In the genomic region with DNA sequence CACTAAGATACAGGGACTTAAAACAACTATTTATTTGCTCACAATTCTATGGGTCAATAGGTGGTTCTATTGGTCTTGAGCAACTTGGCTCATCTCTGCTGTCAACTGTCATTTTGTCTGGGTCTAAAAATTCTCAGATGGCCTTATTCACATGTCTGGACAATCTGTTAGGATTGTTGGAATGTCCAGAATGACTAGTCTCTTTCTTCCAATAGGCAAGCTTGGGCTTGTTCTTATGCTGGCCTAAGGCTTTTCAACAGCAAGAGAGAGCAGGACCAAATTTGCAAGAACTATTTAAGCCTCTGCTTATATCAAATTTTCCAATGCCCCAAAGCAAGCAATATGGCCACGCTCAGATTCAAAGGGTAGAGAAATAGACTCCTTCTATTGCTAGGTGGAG, we compare ENCODE assay signal across 26 cellular contexts.
"Had no signal": no experiment of that assay in that cellular context is flagged by ENCODE, and none has a peak within 500 bp of the region (broad histone marks: within the 10 kb centered on the region; RNA-seq: fewer than 3 reads in every experiment).

No MANE protein-coding gene starts in this region.

- H3K36me3 Mint-ChIP-seq: immature natural killer cell; memory B cell; naive thymus-derived CD4-positive, alpha-beta T cell; stimulated activated memory B cell treated with anti-CD40 and anti-IgM and Interleukin-4, amounts not matched to agents 10 μg/mL and 1 μg/mL and 100 μg/mL, for 72 hours had no signal

- H3K4me1 ChIP-seq: left ventricle myocardium inferior, right atrium auricular region, right lobe of liver, tibial nerve, upper lobe of left lung, vagina had no signal

- H3K4me2 ChIP-seq: smooth muscle cell had no signal

- H3K27me3 Mint-ChIP-seq: memory B cell; naive thymus-derived CD4-positive, alpha-beta T cell; natural killer cell treated with Interleukin-12 subunit alpha and Interleukin-12 subunit beta and Interleukin-15 and Interleukin-18, amount 100 ng/mL, for 72 hours; progenitor cell of endocrine pancreas; stimulated activated memory B cell treated with anti-CD40 and anti-IgM and Interleukin-4, amounts not matched to agents 10 μg/mL and 1 μg/mL and 100 μg/mL, for 72 hours; stimulated activated naive CD8-positive, alpha-beta T cell treated with anti-CD3 and anti-CD28 coated beads, Interleukin-15, amount 100 ng/mL, for 72 hours had no signal

- H3K36me3 ChIP-seq: left ventricle myocardium inferior, ovary, right atrium auricular region, right lobe of liver, tibial nerve, upper lobe of left lung, vagina had no signal

- H3K4me1 Mint-ChIP-seq: immature natural killer cell; memory B cell; naive thymus-derived CD4-positive, alpha-beta T cell; stimulated activated memory B cell treated with anti-CD40 and anti-IgM and Interleukin-4, amounts not matched to agents 10 μg/mL and 1 μg/mL and 100 μg/mL, for 72 hours; stimulated activated naive CD8-positive, alpha-beta T cell treated with anti-CD3 and anti-CD28 coated beads, Interleukin-15, amount 100 ng/mL, for 72 hours had no signal

- H3K27me3 ChIP-seq: ovary, right atrium auricular region, right lobe of liver, tibial nerve, upper lobe of left lung, vagina had no signal

- H3K27ac ChIP-seq: left ventricle myocardium inferior, ovary, right atrium auricular region, right lobe of liver, tibial nerve, upper lobe of left lung, vagina had no signal

- H3K4me3 Mint-ChIP-seq: immature natural killer cell; memory B cell; naive thymus-derived CD4-positive, alpha-beta T cell; natural killer cell treated with Interleukin-12 subunit alpha and Interleukin-12 subunit beta and Interleukin-15 and Interleukin-18, amount 100 ng/mL, for 72 hours; stimulated activated memory B cell treated with anti-CD40 and anti-IgM and Interleukin-4, amounts not matched to agents 10 μg/mL and 1 μg/mL and 100 μg/mL, for 72 hours; stimulated activated naive CD8-positive, alpha-beta T cell treated with anti-CD3 and anti-CD28 coated beads, Interleukin-15, amount 100 ng/mL, for 72 hours had no signal

- FAIRE-seq: islet of Langerhans had no signal

- H3K9me3 ChIP-seq: ovary, right atrium auricular region, right lobe of liver, vagina had no signal

- H3K27ac Mint-ChIP-seq: immature natural killer cell; memory B cell; naive thymus-derived CD4-positive, alpha-beta T cell; natural killer cell treated with Interleukin-12 subunit alpha and Interleukin-12 subunit beta and Interleukin-15 and Interleukin-18, amount 100 ng/mL, for 72 hours; progenitor cell of endocrine pancreas; stimulated activated memory B cell treated with anti-CD40 and anti-IgM and Interleukin-4, amounts not matched to agents 10 μg/mL and 1 μg/mL and 100 μg/mL, for 72 hours; stimulated activated naive CD8-positive, alpha-beta T cell treated with anti-CD3 and anti-CD28 coated beads, Interleukin-15, amount 100 ng/mL, for 72 hours had no signal

- H3K4me3 ChIP-seq: left ventricle myocardium inferior, lung, mucosa of descending colon, ovary, right atrium auricular region, right lobe of liver, smooth muscle cell, tibial nerve, upper lobe of left lung, vagina had no signal

- DNase-seq: hypothalamus; immature natural killer cell; left ventricle myocardium inferior; midbrain; mucosa of descending colon; naive thymus-derived CD4-positive, alpha-beta T cell; ovary; right lobe of liver; stimulated activated CD4-positive, alpha-beta T cell treated with anti-CD3 and anti-CD28 coated beads, Interleukin-1b, Interleukin-23, amount 100 ng/mL, for 48 hours; stimulated activated CD4-positive, alpha-beta T cell treated with anti-CD3 and anti-CD28 coated beads, Interleukin-2, amount 100 ng/mL, for 48 hours; stimulated activated CD4-positive, alpha-beta T cell treated with anti-CD3 and anti-CD28 coated beads, Interleukin-4, amount 100 ng/mL, for 4 hours; stimulated activated CD8-positive, alpha-beta memory T cell treated with anti-CD3 and anti-CD28 coated beads, Interleukin-4, amount 100 ng/mL, for 48 hours; stimulated activated naive CD4-positive, alpha-beta T cell treated with Interleukin-2 at 50 U/mL for 16 hours; stimulated activated naive CD8-positive, alpha-beta T cell treated with anti-CD3 and anti-CD28 coated beads, Interleukin-15, amount 100 ng/mL, for 72 hours; substantia nigra; upper lobe of left lung had no signal

- ATAC-seq: mucosa of descending colon; naive thymus-derived CD4-positive, alpha-beta T cell; natural killer cell treated with Interleukin-12 subunit alpha and Interleukin-12 subunit beta and Interleukin-15 and Interleukin-18, amount 100 ng/mL, for 72 hours; right lobe of liver; stimulated activated memory B cell treated with anti-CD40 and anti-IgM and Interleukin-4, amounts not matched to agents 10 μg/mL and 1 μg/mL and 100 μg/mL, for 72 hours; stimulated activated naive CD8-positive, alpha-beta T cell treated with anti-CD3 and anti-CD28 coated beads, Interleukin-15, amount 100 ng/mL, for 72 hours had no signal
